8 cellular contexts compared by ENCODE assay signal in the genomic region with DNA sequence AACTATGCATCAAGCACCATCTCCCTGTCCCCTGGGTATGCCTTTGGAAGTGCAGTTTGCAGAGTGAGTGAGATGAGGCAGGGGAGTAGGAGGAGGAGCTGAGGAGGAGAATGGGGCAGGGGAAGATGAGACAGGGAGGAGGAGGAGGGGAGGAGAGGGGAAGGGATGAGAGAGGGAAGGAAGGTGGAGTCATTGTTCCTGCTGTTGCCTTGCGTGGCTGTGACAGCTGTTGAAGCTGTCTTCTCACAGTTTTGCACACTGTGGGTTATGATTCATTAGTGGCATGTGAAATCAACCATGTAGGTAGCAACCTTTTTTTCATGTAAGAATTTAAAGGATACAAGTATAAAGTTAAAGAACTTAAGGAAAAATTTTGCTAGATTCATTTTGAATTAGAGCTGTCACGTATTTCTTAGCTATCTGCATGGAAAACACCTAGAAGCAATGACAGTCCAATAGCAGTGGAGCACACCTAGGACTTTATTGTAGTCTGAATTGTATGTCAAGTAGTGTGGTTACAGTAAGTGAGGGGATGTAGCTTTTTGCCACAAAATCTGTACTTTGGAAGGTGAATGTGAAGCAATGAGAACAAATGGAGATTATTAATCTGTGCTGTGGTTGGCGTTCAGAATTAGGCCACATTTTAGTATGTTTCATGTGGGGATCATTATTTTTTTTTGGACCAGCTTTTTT. TPM values are rescaled to one million over a fixed set of nuclear protein-coding genes. Genes with fewer than 3 reads are reported as not detected.
A peak's percentile ranks its signal among the peaks of the same experiment; 100 is the strongest.
DNase-seq lines count a peak whose midpoint lies in the region; ATAC-seq, FAIRE-seq and TF ChIP-seq lines count a peak whose summit lies in the region.

No MANE protein-coding gene starts in this region.

- TF ChIP-seq CTCF in NB4 (IDR thresholded peaks at IDR 0.05; ENCODE audit: low read depth, low read length) (no peak), H1 (IDR thresholded peaks at IDR 0.05; ENCODE audit: control extremely low read depth in 1 of 3, insufficient read depth in 1 of 3, low read depth in 1 of 3, low read length in 3 of 3) (no peak), mesothelial cell of epicardium (IDR thresholded peaks at IDR 0.05; ENCODE audit: unreplicated experiment) (no peak), PC-3 (conservative IDR thresholded peaks at IDR 0.05; ENCODE audit: low read depth, low read length) (no peak), Peyer's patch (IDR thresholded peaks at IDR 0.05) (no peak)

- H3K4me2 ChIP-seq in H1 (ENCODE audit: insufficient read depth in 1 of 2, low read depth in 2 of 2, low read length in 2 of 2) (no peak overlapping the region), PC-3 (ENCODE audit: low read length) (no peak overlapping the region)

- no peak overlapping the region for H4K91ac ChIP-seq in H1 (replicated peaks; ENCODE audit: insufficient read length, low read length)

- H3K36me3 ChIP-seq in H1 (ENCODE audit: control insufficient read depth in 2 of 4, insufficient read depth in 4 of 4, low read length in 3 of 4) (no peaks in the 10 kb centered on the region; a peak in 2 of 8 replicates), PC-3 (ENCODE audit: low read depth, low read length) (no peaks in the 10 kb centered on the region), Peyer's patch (no peaks in the 10 kb centered on the region)

- ATAC-seq in GM21515 (IDR thresholded peaks at IDR 0.05; ENCODE audit: unreplicated experiment) (peak; percentile 45), PC-3 (no peak)

- H3K27me3 Mint-ChIP-seq in mesothelial cell of epicardium (ENCODE audit: low read depth): no peaks in the 10 kb centered on the region

- H3K9me3 ChIP-seq in H1 (ENCODE audit: insufficient read depth in 2 of 2, low read depth in 1 of 2, low read length in 1 of 2): peaks cover 0 to 7% of the 10 kb centered on the region in 2 experiments; a peak in 1 of 4 replicates
- H3K9me3 ChIP-seq in PC-3 (ENCODE audit: low read length): no peaks in the 10 kb centered on the region
- H3K9me3 ChIP-seq in Peyer's patch: no peaks in the 10 kb centered on the region

- no peaks in the 10 kb centered on the region for H3K23me2 ChIP-seq in H1 (ENCODE audit: low read depth, low read length)

- H2BK5ac ChIP-seq in H1 (ENCODE audit: low read depth, low read length): no peak overlapping the region

- H3K27me3 ChIP-seq in H1 (replicated peaks in 1 of 4; ENCODE audit: control insufficient read depth in 3 of 4, extremely low read depth in 1 of 4, insufficient read depth in 3 of 4, low read length in 3 of 4) (no peaks in the 10 kb centered on the region), PC-3 (ENCODE audit: low read length) (no peaks in the 10 kb centered on the region), Peyer's patch (no peaks in the 10 kb centered on the region)

- H2BK120ac ChIP-seq in H1 (replicated peaks; ENCODE audit: low read depth, low read length): no peak overlapping the region

- in situ Hi-C loops in Caki2 (cut with HindIII; ENCODE audit: low pct_unique_long_range_greater_than_20kb, low sequenced_read_pairs): no loop called here

- H3K4me1 ChIP-seq in H1 (replicated peaks in 1 of 4; ENCODE audit: control insufficient read depth in 3 of 4, insufficient read depth in 4 of 4, low read length in 3 of 4) (no peaks in the 10 kb centered on the region), PC-3 (ENCODE audit: insufficient read depth, low read length) (no peaks in the 10 kb centered on the region), Peyer's patch (peaks cover 0 to 3% (median 0%) of the 10 kb centered on the region in 4 donors)

- TF ChIP-seq EP300 in H1 (IDR thresholded peaks at IDR 0.05; ENCODE audit: borderline replicate concordance in 1 of 2, low read depth in 2 of 2, low read length in 2 of 2): no peak

- H3K9me3 Mint-ChIP-seq in mesothelial cell of epicardium: peaks cover 21% of the 10 kb centered on the region

- POLR2A ChIA-PET in H1 (lab: Charles Lee; ENCODE audit: partially characterized antibody) (interaction anchor here (0.9 kb wide), 1 partner anchor 140 kb away, joined by 4 read pairs; no protein-coding TSS in a partner anchor), PC-3 (lab: Charles Lee; ENCODE audit: unreplicated experiment) (interaction anchor here (0.7 kb wide), 1 partner anchor 49 kb away, joined by 11 read pairs; no protein-coding TSS in a partner anchor)

- H4K20me1 ChIP-seq in H1 (replicated peaks in 1 of 2; ENCODE audit: control insufficient read depth in 1 of 2, insufficient read depth in 2 of 2, low read length in 2 of 2): peaks cover 3 to 4% of the 10 kb centered on the region in 2 experiments
- no peaks in the 10 kb centered on the region for H4K20me1 ChIP-seq in PC-3 (ENCODE audit: low read length)

- DNase-seq in Caki2 (ENCODE audit: low read depth): peak; percentile 60
- DNase-seq in NB4 (ENCODE audit: low read depth): peak; percentile 83
- DNase-seq in H1 (ENCODE audit: low read depth in 1 of 2, low spot score in 2 of 2): no peak
- no peak for DNase-seq in mesothelial cell of epicardium (ENCODE audit: low spot score in 2 of 2, unreplicated experiment in 2 of 2)
- no peak for DNase-seq in NCI-H748 (lab: John Stamatoyannopoulos, UW; ENCODE audit: unreplicated experiment)
- no peak for DNase-seq in PC-3
- no peak for DNase-seq in Peyer's patch

- peaks cover 38% of the 10 kb centered on the region for H3K36me3 Mint-ChIP-seq in mesothelial cell of epicardium

- H3K27ac ChIP-seq in H1 (ENCODE audit: low read depth, low read length) (no peak overlapping the region), PC-3 (ENCODE audit: low read length) (no peak overlapping the region), Peyer's patch (no peak overlapping the region)

- no peak overlapping the region for H3K14ac ChIP-seq in H1 (ENCODE audit: insufficient read length)

- TF ChIP-seq POLR2A in NB4 (IDR thresholded peaks at IDR 0.05; ENCODE audit: extremely low read depth, insufficient read length) (no peak), H1 (IDR thresholded peaks at IDR 0.05; ENCODE audit: control extremely low read depth in 1 of 2, low read depth in 2 of 2, low read length in 2 of 2) (no peak), Peyer's patch (IDR thresholded peaks at IDR 0.05) (no peak)

- H3K4me3 ChIP-seq in NB4 (ENCODE audit: low read depth, low read length) (no peak overlapping the region), H1 (ENCODE audit: extremely low read depth in 1 of 4, insufficient read depth in 2 of 4, low read depth in 3 of 4, low read length in 4 of 4) (no peak overlapping the region), PC-3 (ENCODE audit: low read length) (no peak overlapping the region), Peyer's patch (no peak overlapping the region)

- CTCF ChIA-PET in H1 (lab: Charles Lee; ENCODE audit: partially characterized antibody): interaction anchor here (0.6 to 2.2 kb wide), 6 partner anchors 10 to 604 kb away, joined by 3 to 10 read pairs (median 3); no protein-coding TSS in a partner anchor
- CTCF ChIA-PET in PC-3 (lab: Charles Lee): no interaction called here

- H3K4me3 Mint-ChIP-seq in mesothelial cell of epicardium: no peak overlapping the region

- H3K4ac ChIP-seq in H1 (replicated peaks; ENCODE audit: insufficient read length, low read depth, low read length): no peak overlapping the region

- no TSS peak for BruUV-seq in PC-3 (replicated peaks; lab: Mats Ljungman, UMichigan)

- no peak overlapping the region for H2BK15ac ChIP-seq in H1 (ENCODE audit: low read length)

- no peak for TF ChIP-seq RAD21 in H1 (IDR thresholded peaks at IDR 0.05 in 1 of 2, conservative IDR thresholded peaks at IDR 0.05 in 1 of 2; ENCODE audit: low read depth in 2 of 2, low read length in 2 of 2)

- no peaks in the 10 kb centered on the region for H3K4me1 Mint-ChIP-seq in mesothelial cell of epicardium

- peaks cover 0 to 18% of the 10 kb centered on the region in 2 experiments; a peak in 2 of 4 replicates for H3K79me2 ChIP-seq in H1 (ENCODE audit: control insufficient read depth in 1 of 2, insufficient read depth in 2 of 2, low read length in 2 of 2)
- no peaks in the 10 kb centered on the region for H3K79me2 ChIP-seq in PC-3 (ENCODE audit: low read length)

- peaks cover 3% of the 10 kb centered on the region for H3K79me1 ChIP-seq in H1 (ENCODE audit: low read depth, low read length)

- H3K56ac ChIP-seq in H1 (replicated peaks; ENCODE audit: insufficient read length, low read depth, low read length): no peak overlapping the region

- H3K9me2 ChIP-seq in PC-3 (replicated peaks; ENCODE audit: low read length): no peaks in the 10 kb centered on the region

- intact Hi-C loops in PC-3 (cut with micrococcal nuclease): no loop called here

- H3K23ac ChIP-seq in H1 (ENCODE audit: insufficient read length): no peak overlapping the region

- H3K27ac Mint-ChIP-seq in mesothelial cell of epicardium: no peak overlapping the region

- no peak for FAIRE-seq in H1 (lab: Jason Lieb, UNC)

- 0 out of 2 replicates have a peak overlapping the region, but pooled peaks have one; percentile 85 for H2AK5ac ChIP-seq in H1 (ENCODE audit: low read depth, low read length)

- no peak overlapping the region for H3K18ac ChIP-seq in H1 (ENCODE audit: extremely low read depth, low read length)

- WGBS in H1 (ENCODE audit: extremely low coverage in 1 of 2, insufficient coverage in 1 of 2, insufficient read length in 1 of 2, insufficient replicate concordance in 2 of 2, low coverage in 1 of 2, low lambda C conversion rate in 2 of 2, missing lambda C conversion rate in 1 of 2), 2 experiments: 87% methylated on average over 3 of the region's 3 CpGs; no CpG with 5 or more reads in 1 of the 2 experiments

- H2BK12ac ChIP-seq in H1 (ENCODE audit: low read depth, low read length): no peak overlapping the region

- H3K9ac ChIP-seq in H1 (replicated peaks in 1 of 4; ENCODE audit: extremely low read depth in 1 of 4, low read depth in 3 of 4, low read length in 3 of 4) (no peak overlapping the region; a peak in 1 of 7 replicates), PC-3 (ENCODE audit: low read length) (no peak overlapping the region)

- H2BK20ac ChIP-seq in H1 (ENCODE audit: low read length): no peak overlapping the region

- no peak overlapping the region for H4K8ac ChIP-seq in H1 (ENCODE audit: extremely low read depth, insufficient read depth, low read length)

- no peak overlapping the region for H2AFZ ChIP-seq in H1 (ENCODE audit: low read length)
- H2AFZ ChIP-seq in PC-3 (ENCODE audit: low read length): no peak overlapping the region

- no peaks in the 10 kb centered on the region for H3F3A ChIP-seq in PC-3 (ENCODE audit: low read length, unreplicated experiment)

- no peak overlapping the region for H4K5ac ChIP-seq in H1 (ENCODE audit: insufficient read length, low read depth, low read length)

RNA-seq across cellular contexts. Expression of a gene that starts 21.7 kb away (rescaled TPM):
- total RNA-seq in Caki2 (2014; rRNA removed; shearing (Covaris generic); ENCODE audit: low replicate concordance): 74.6 and 81.5 TPM in 2 replicates
- total RNA-seq in H1 (2021; fragmentation: NEBNext Ultra II Directional; extraction: Animal tissue kit (Norgen Biotek cat#: 25700)): 31.3 and 31.6 TPM in 2 replicates
- polyA plus RNA-seq in H1 (2011; rRNA removed): 41.2 and 54.8 TPM in 2 replicates
- 40.7 TPM for polyA plus RNA-seq in H1 (2011; cell fraction: cytosol; rRNA removed)
- 51.2 TPM for polyA plus RNA-seq in H1 (2011; cell fraction: nucleus; rRNA removed)
- polyA plus RNA-seq in H1 (2012, experiment 1 of 2): 21.6 to 34.6 TPM (median 32.5 TPM) in 4 replicates
- 28.2 TPM for polyA plus RNA-seq in H1 (2012, experiment 2 of 2)
- polyA plus RNA-seq in H1 (2013, experiment 1 of 2): 20.3 TPM
- polyA plus RNA-seq in H1 (2013, experiment 2 of 2): 19.7 TPM
- 26.9 and 30.1 TPM in 2 replicates for polyA minus RNA-seq in H1 (2011; rRNA and poly(A)+ RNA removed)
- 18.4 TPM for polyA minus RNA-seq in H1 (2011; cell fraction: cytosol; rRNA and poly(A)+ RNA removed)
- polyA minus RNA-seq in H1 (2011; cell fraction: nucleus; rRNA and poly(A)+ RNA removed): 19.1 TPM
- 32.3 to 35.1 TPM (median 34.1 TPM) in 3 replicates for total RNA-seq in mesothelial cell of epicardium
- 56.6 and 61.5 TPM in 2 replicates for total RNA-seq in PC-3 (2014; rRNA removed)
- 10 to 100 TPM; 23.3 to 49.5 (median 32.5) TPM for total RNA-seq in Peyer's patch

RNA-seq across cellular contexts. Expression of a gene that starts 42.9 kb away (rescaled TPM):
- not detected in 2 replicates for total RNA-seq in Caki2 (2014; rRNA removed; shearing (Covaris generic); ENCODE audit: low replicate concordance)
- 0.11 and 0.19 TPM in 2 replicates for total RNA-seq in H1 (2021; fragmentation: NEBNext Ultra II Directional; extraction: Animal tissue kit (Norgen Biotek cat#: 25700))
- polyA plus RNA-seq in H1 (2011; rRNA removed): 0.08 and 0.11 TPM in 2 replicates
- polyA plus RNA-seq in H1 (2011; cell fraction: cytosol; rRNA removed): 0.12 TPM
- 0.50 TPM for polyA plus RNA-seq in H1 (2011; cell fraction: nucleus; rRNA removed)
- 0.08 to 0.15 TPM (median 0.11 TPM) in 3 of 4 replicates, not detected in the other for polyA plus RNA-seq in H1 (2012, experiment 1 of 2)
- not detected for polyA plus RNA-seq in H1 (2012, experiment 2 of 2)
- 0.04 TPM for polyA plus RNA-seq in H1 (2013, experiment 1 of 2)
- 0.04 TPM for polyA plus RNA-seq in H1 (2013, experiment 2 of 2)
- polyA minus RNA-seq in H1 (2011; rRNA and poly(A)+ RNA removed): 0.20 and 0.54 TPM in 2 replicates
- polyA minus RNA-seq in H1 (2011; cell fraction: cytosol; rRNA and poly(A)+ RNA removed): 1.8 TPM
- 1.9 TPM for polyA minus RNA-seq in H1 (2011; cell fraction: nucleus; rRNA and poly(A)+ RNA removed)
- total RNA-seq in mesothelial cell of epicardium (0.65 to 0.69 TPM (median 0.66 TPM) in 3 replicates), PC-3 (2014; rRNA removed) (0.11 and 0.17 TPM in 2 replicates), Peyer's patch (10 to 100 TPM in 1 of 4 donors, 1 to 10 TPM in 3; 2.7 to 14.9 (median 5.0) TPM)

Comparison
In these comparisons a context has a peak if more than half of its experiments do, and no peak if none do; other contexts are left out.
1. DNase-seq: peak in Caki2 (single experiment) and NB4 (single experiment); none in H1 (0 of 2), mesothelial cell of epicardium (0 of 2), NCI-H748 (single experiment), PC-3 (single experiment) and Peyer's patch (0 of 3).